Comparison of ENCODE assay signal across 8 cellular contexts in genomic region chr10:17428616-17429097, GRCh38.
DNase-seq lines count a peak whose midpoint lies in the region; ATAC-seq lines count a peak whose summit lies in the region.

No MANE protein-coding gene starts in this region.

- DNase-seq in GDM1 (lab: John Stamatoyannopoulos, UW) = peak; percentile 78
- peak; percentile 60 for DNase-seq in activated CD8-positive, alpha-beta memory T cell treated with anti-CD3 and anti-CD28 coated beads, Interleukin-2, amount 50 U/mL, for 4 hours
- DNase-seq in retina = peak; percentile 60
- DNase-seq in NCI-H526 treated with DMSO at 0.1 percent for 48 hours (lab: John Stamatoyannopoulos, UW) = no peak
- no peak for DNase-seq in iPS-NIHi11 (ENCODE audit: low spot score)
- no peak for DNase-seq in NCI-H526 (lab: John Stamatoyannopoulos, UW)
- DNase-seq in NCI-H2107 (lab: John Stamatoyannopoulos, UW) = no peak

- ATAC-seq in HG03565 (IDR thresholded peaks at IDR 0.05; ENCODE audit: unreplicated experiment) = peak; percentile 55

Comparison
In these comparisons a context has a peak if more than half of its experiments do, and no peak if none do; other contexts are left out.
1. DNase-seq: peak in GDM1 (single experiment), activated CD8-positive, alpha-beta memory T cell treated with anti-CD3 and anti-CD28 coated beads, Interleukin-2, amount 50 U/mL, for 4 hours (single experiment) and retina (single experiment); none in NCI-H526 treated with DMSO at 0.1 percent for 48 hours (single experiment), iPS-NIHi11 (single experiment), NCI-H526 (0 of 2) and NCI-H2107 (single experiment).